Comparison of ENCODE assay signal across 1 cellular context in genomic region chr3:15107075-15107947, GRCh38.
A peak's percentile ranks its signal among the peaks of the same experiment; 100 is the strongest.
TF ChIP-seq lines count a peak whose summit lies in the region.

No MANE protein-coding gene starts in this region.

TF ChIP-seq in HepG2, 621 proteins besides CTCF, POLR2A, EP300 and RAD21 (continued from another document and continues in another):
- TF ChIP-seq FUBP1 (CRISPR knock-in tag; IDR thresholded peaks at IDR 0.05; ENCODE audit: borderline replicate concordance), result no peak; the same call in 1 of the 2 replicates
- no peak for TF ChIP-seq TFDP1 (CRISPR knock-in tag; IDR thresholded peaks at IDR 0.05; ENCODE audit: borderline replicate concordance)
- TF ChIP-seq SP1 (IDR thresholded peaks at IDR 0.05), result no peak
- TF ChIP-seq SP1 (CRISPR knock-in tag; IDR thresholded peaks at IDR 0.05), result no peak
- TF ChIP-seq ZNF576 (CRISPR knock-in tag; IDR thresholded peaks at IDR 0.05), result no peak
- TF ChIP-seq PHF5A (CRISPR knock-in tag; IDR thresholded peaks at IDR 0.05; ENCODE audit: low read depth, unreplicated experiment), result no peak
- peak; percentile 96 for TF ChIP-seq HNF4A (CRISPR knock-in tag; IDR thresholded peaks at IDR 0.05)
- TF ChIP-seq EHMT2 (IDR thresholded peaks at IDR 0.05; ENCODE audit: borderline replicate concordance, low read depth, low read length), result no peak
- TF ChIP-seq GZF1 (CRISPR knock-in tag; IDR thresholded peaks at IDR 0.05), result no peak
- no peak for TF ChIP-seq ZNF747 (CRISPR knock-in tag; IDR thresholded peaks at IDR 0.05; ENCODE audit: borderline replicate concordance)
- peak; percentile 82 for TF ChIP-seq NR2C2 (CRISPR knock-in tag; IDR thresholded peaks at IDR 0.05; ENCODE audit: borderline replicate concordance)
- TF ChIP-seq REST (IDR thresholded peaks at IDR 0.05; ENCODE audit: borderline replicate concordance in 1 of 2, low read depth in 1 of 2, low read length in 2 of 2), result no peak; a peak in 1 of 4 replicates
- TF ChIP-seq CREM (IDR thresholded peaks at IDR 0.05), result peak; percentile 36; the same call in 1 of the 2 replicates
- TF ChIP-seq CREM (CRISPR knock-in tag; IDR thresholded peaks at IDR 0.05), result no peak
- no peak; the same call in 1 of the 2 replicates for TF ChIP-seq CSRNP1 (CRISPR knock-in tag; IDR thresholded peaks at IDR 0.05)
- TF ChIP-seq REPIN1 (CRISPR knock-in tag; IDR thresholded peaks at IDR 0.05; ENCODE audit: borderline replicate concordance, low read depth), result no peak
- TF ChIP-seq ZNF282 (IDR thresholded peaks at IDR 0.05; ENCODE audit: partially characterized antibody), result no peak
- TF ChIP-seq THYN1 (CRISPR knock-in tag; IDR thresholded peaks at IDR 0.05; ENCODE audit: borderline replicate concordance, low read depth), result no peak
- TF ChIP-seq ARNT2 (CRISPR knock-in tag; IDR thresholded peaks at IDR 0.05; ENCODE audit: low read depth), result no peak
- TF ChIP-seq FOXC1 (CRISPR knock-in tag; IDR thresholded peaks at IDR 0.05; ENCODE audit: borderline replicate concordance), result no peak
- peak; percentile 65; the same call in 1 of the 2 replicates for TF ChIP-seq ERF (CRISPR knock-in tag; IDR thresholded peaks at IDR 0.05)
- no peak for TF ChIP-seq MAFG (CRISPR knock-in tag; IDR thresholded peaks at IDR 0.05)
- TF ChIP-seq ZNF691 (CRISPR knock-in tag; IDR thresholded peaks at IDR 0.05; ENCODE audit: borderline replicate concordance, low read depth), result no peak
- no peak for TF ChIP-seq ZNF446 (CRISPR knock-in tag; IDR thresholded peaks at IDR 0.05)
- no peak for TF ChIP-seq MTA1 (CRISPR knock-in tag; IDR thresholded peaks at IDR 0.05; ENCODE audit: borderline replicate concordance)
- no peak for TF ChIP-seq ARNTL (CRISPR knock-in tag; IDR thresholded peaks at IDR 0.05)
- TF ChIP-seq CBX1 (IDR thresholded peaks at IDR 0.05; ENCODE audit: low read depth), result no peak
- TF ChIP-seq ZNF513 (CRISPR knock-in tag; conservative IDR thresholded peaks at IDR 0.05), result no peak
- TF ChIP-seq SOX5 (CRISPR knock-in tag; IDR thresholded peaks at IDR 0.05; ENCODE audit: borderline replicate concordance), result peak; percentile 63; the same call in 1 of the 2 replicates
- TF ChIP-seq ZNF18 (CRISPR knock-in tag; IDR thresholded peaks at IDR 0.05; ENCODE audit: insufficient replicate concordance), result peak; percentile 98
- no peak for TF ChIP-seq CENPBD1 (CRISPR knock-in tag; IDR thresholded peaks at IDR 0.05; ENCODE audit: borderline replicate concordance, low read depth)
- no peak for TF ChIP-seq HCFC1 (IDR thresholded peaks at IDR 0.05; ENCODE audit: low read depth, low read length)
- TF ChIP-seq TBP (CRISPR knock-in tag; IDR thresholded peaks at IDR 0.05), result no peak
- peak; percentile 20; the same call in 1 of the 2 replicates for TF ChIP-seq ZNF143 (CRISPR knock-in tag; IDR thresholded peaks at IDR 0.05)
- TF ChIP-seq HMGA1 (CRISPR knock-in tag; conservative IDR thresholded peaks at IDR 0.05), result no peak
- no peak for TF ChIP-seq TAF15 (IDR thresholded peaks at IDR 0.05; ENCODE audit: low read depth, low read length, poor library complexity, severe bottlenecking)
- TF ChIP-seq PPARG (CRISPR knock-in tag; conservative IDR thresholded peaks at IDR 0.05), result peak; percentile 68
- peak; percentile 80 for TF ChIP-seq NCOA2 (CRISPR knock-in tag; IDR thresholded peaks at IDR 0.05)
- no peak for TF ChIP-seq ZNF773 (CRISPR knock-in tag; IDR thresholded peaks at IDR 0.05; ENCODE audit: borderline replicate concordance)
- TF ChIP-seq THAP9 (CRISPR knock-in tag; IDR thresholded peaks at IDR 0.05; ENCODE audit: borderline replicate concordance), result no peak
- no peak for TF ChIP-seq ZNF317 (CRISPR knock-in tag; IDR thresholded peaks at IDR 0.05)
- no peak; the same call in 1 of the 2 replicates for TF ChIP-seq TCF7 (IDR thresholded peaks at IDR 0.05; ENCODE audit: low read depth)
- TF ChIP-seq ZMYM4 (CRISPR knock-in tag; IDR thresholded peaks at IDR 0.05), result peak; percentile 62; the same call in 1 of the 2 replicates
- TF ChIP-seq SP4 (CRISPR knock-in tag; IDR thresholded peaks at IDR 0.05), result no peak
- TF ChIP-seq EEA1 (CRISPR knock-in tag; IDR thresholded peaks at IDR 0.05; ENCODE audit: borderline replicate concordance), result no peak
- TF ChIP-seq ZNF124 (CRISPR knock-in tag; IDR thresholded peaks at IDR 0.05), result no peak
- 0 out of 2 replicates have a peak, but pooled peaks have one; percentile 46 for TF ChIP-seq HHEX (CRISPR knock-in tag; IDR thresholded peaks at IDR 0.05)
- peak; percentile 35; the same call in 1 of the 2 replicates for TF ChIP-seq ISL2 (CRISPR knock-in tag; IDR thresholded peaks at IDR 0.05)
- TF ChIP-seq ATF7 (IDR thresholded peaks at IDR 0.05), result no peak
- TF ChIP-seq ATF7 (CRISPR knock-in tag; IDR thresholded peaks at IDR 0.05), result no peak
- TF ChIP-seq ZNF276 (CRISPR knock-in tag; IDR thresholded peaks at IDR 0.05; ENCODE audit: low read depth), result no peak
